ENCODE assay signal across 14 cellular contexts in the genomic region with DNA sequence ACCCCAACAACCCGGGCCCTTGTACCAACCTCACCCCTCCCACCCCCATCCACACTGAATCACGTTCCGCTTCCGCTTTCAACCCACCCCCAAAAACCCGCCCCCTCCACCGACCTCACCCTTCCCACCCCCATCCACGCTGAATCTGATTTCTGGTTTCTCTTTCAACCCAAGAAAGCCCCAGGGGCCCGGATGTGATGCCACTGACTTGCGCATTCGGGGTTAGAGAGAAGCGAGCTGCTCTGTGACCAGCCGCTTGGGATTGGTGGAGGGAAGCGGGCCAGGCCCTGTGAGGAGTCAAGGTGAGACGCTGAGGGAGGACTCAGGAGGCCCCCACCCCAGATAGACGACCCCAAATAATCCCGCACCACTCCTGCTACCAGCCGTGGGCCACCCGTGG. TPM values are rescaled to one million over a fixed set of nuclear protein-coding genes. Genes with fewer than 3 reads are reported as not detected.
"Had no signal": no experiment of that assay in that cellular context is flagged by ENCODE, and none has a peak within 500 bp of the region (broad histone marks: within the 10 kb centered on the region; RNA-seq: fewer than 3 reads in every experiment).

No MANE protein-coding gene starts in this region.

RNA-seq across cellular contexts. Expression of a gene that starts 6.0 kb away (rescaled TPM):
- total RNA-seq: stomach, subcutaneous adipose tissue, suprapubic skin, temporal lobe, thoracic aorta, tibial nerve, transverse colon, upper lobe of left lung, upper lobe of right lung, ureter, urinary bladder, uterus, vagina had no signal
- polyA plus RNA-seq: stomach, thymus, urinary bladder had no signal
